In genomic region chr19:7471696-7472620, GRCh38 we compare ENCODE assay signal across 18 cellular contexts. TPM values are rescaled to one million over a fixed set of nuclear protein-coding genes. Genes with fewer than 3 reads are reported as not detected.
A peak's percentile ranks its signal among the peaks of the same experiment; 100 is the strongest.
DNase-seq lines count a peak whose midpoint lies in the region; TF ChIP-seq lines count a peak whose summit lies in the region.
"Had no signal": no experiment of that assay in that cellular context is flagged by ENCODE, and none has a peak within 500 bp of the region (broad histone marks: within the 10 kb centered on the region; RNA-seq: fewer than 3 reads in every experiment).

No MANE protein-coding gene starts in this region.

- no peak overlapping the region for H3K4ac ChIP-seq in H9 (ENCODE audit: low read depth, low read length)

- no peaks in the 10 kb centered on the region for H3K27me3 ChIP-seq in osteoblast (ENCODE audit: insufficient read depth, low read length)
- no peaks in the 10 kb centered on the region for H3K27me3 ChIP-seq in H9 (ENCODE audit: insufficient read depth, low read length)
- H3K27me3 ChIP-seq: body of pancreas, dorsolateral prefrontal cortex, thyroid gland had no signal

- no peak overlapping the region for H2AK5ac ChIP-seq in H9 (ENCODE audit: insufficient read length, low read length)

- H4K91ac ChIP-seq in H9 (ENCODE audit: insufficient read length, low read depth, low read length), result no peak overlapping the region

- H3K4me1 ChIP-seq in osteoblast (ENCODE audit: insufficient read depth, low read length) (no peaks in the 10 kb centered on the region), H9 (ENCODE audit: insufficient read depth, low read length) (no peaks in the 10 kb centered on the region)
- H3K4me1 ChIP-seq: left ventricle myocardium inferior, parathyroid adenoma, thyroid gland had no signal

- no peaks in the 10 kb centered on the region for H3K79me2 ChIP-seq in osteoblast (ENCODE audit: insufficient read depth, low read length)
- H3K79me2 ChIP-seq in H9 (ENCODE audit: insufficient read depth, low read length), result no peaks in the 10 kb centered on the region
- H3K79me2 ChIP-seq: parathyroid adenoma had no signal

- H3K4me3 Mint-ChIP-seq in H9, result no peak overlapping the region
- H3K4me3 Mint-ChIP-seq: activated naive CD8-positive, alpha-beta T cell had no signal

- no peaks in the 10 kb centered on the region for H3K9me3 Mint-ChIP-seq in H9
- H3K9me3 Mint-ChIP-seq: CD4-positive, CD25-positive, alpha-beta regulatory T cell had no signal

- peaks cover 5% of the 10 kb centered on the region for H4K20me1 ChIP-seq in osteoblast (ENCODE audit: insufficient read depth, low read length)
- no peaks in the 10 kb centered on the region for H4K20me1 ChIP-seq in H9 (ENCODE audit: control insufficient read depth, insufficient read depth, insufficient read length)

- no peak overlapping the region for H3K27ac ChIP-seq in osteoblast (ENCODE audit: low read depth, low read length)
- H3K27ac ChIP-seq in H9 (ENCODE audit: insufficient read length, low read depth, low read length), result no peak overlapping the region
- H3K27ac ChIP-seq: left ventricle myocardium inferior, parathyroid adenoma, thyroid gland had no signal

- no peak overlapping the region for H3K4me3 ChIP-seq in GM12865 (ENCODE audit: low read depth, low read length)
- no peak overlapping the region for H3K4me3 ChIP-seq in osteoblast (ENCODE audit: insufficient read depth, low read length)
- H3K4me3 ChIP-seq: body of pancreas, dorsolateral prefrontal cortex, left ventricle myocardium inferior, thyroid gland had no signal

- no peaks in the 10 kb centered on the region for H3K27me3 Mint-ChIP-seq in H9 (ENCODE audit: low read depth)
- H3K27me3 Mint-ChIP-seq: activated naive CD8-positive, alpha-beta T cell; CD4-positive, CD25-positive, alpha-beta regulatory T cell had no signal

- H3K56ac ChIP-seq in H9 (ENCODE audit: insufficient read length, low read depth, low read length), result no peak overlapping the region

- H3K14ac ChIP-seq in H9 (ENCODE audit: insufficient read depth, low read length), result no peak overlapping the region

- no peak overlapping the region for H3K18ac ChIP-seq in H9 (ENCODE audit: insufficient read length, low read depth, low read length)

- H3K4me2 ChIP-seq in osteoblast (ENCODE audit: insufficient read depth, low read length) (no peak overlapping the region), H9 (ENCODE audit: insufficient read depth, insufficient read length, low read length) (no peak overlapping the region)

- H2AFZ ChIP-seq in osteoblast (ENCODE audit: low read length) (no peak overlapping the region), H9 (ENCODE audit: low read length) (no peak overlapping the region)
- H2AFZ ChIP-seq: parathyroid adenoma had no signal

- H2BK120ac ChIP-seq in H9 (ENCODE audit: low read depth, low read length, poor library complexity, severe bottlenecking), result no peak overlapping the region

- H2BK12ac ChIP-seq in H9 (ENCODE audit: insufficient read length, low read depth, low read length), result no peak overlapping the region

- TF ChIP-seq CTCF in GM12865 (IDR thresholded peaks at IDR 0.05; ENCODE audit: insufficient read depth, low read depth, low read length, missing control alignments) (no peak), osteoblast (IDR thresholded peaks at IDR 0.05; ENCODE audit: extremely low read depth, low read depth, low read length) (no peak), H9 (conservative IDR thresholded peaks at IDR 0.05) (no peak)

- no peak overlapping the region for H3T11ph ChIP-seq in H9 (ENCODE audit: low read length)

- H3K4me1 Mint-ChIP-seq in H9, result no peaks in the 10 kb centered on the region
- H3K4me1 Mint-ChIP-seq: CD4-positive, CD25-positive, alpha-beta regulatory T cell had no signal

- no peaks in the 10 kb centered on the region for H3K9me3 ChIP-seq in osteoblast (ENCODE audit: low read depth, low read length)
- no peaks in the 10 kb centered on the region for H3K9me3 ChIP-seq in H9 (ENCODE audit: control insufficient read depth, low read depth, low read length)
- H3K9me3 ChIP-seq: body of pancreas, left ventricle myocardium inferior, thyroid gland had no signal

- DNase-seq in GM12865 (ENCODE audit: low read depth), result peak; percentile 41
- peak; percentile 86 for DNase-seq in MV-4-11 (lab: John Stamatoyannopoulos, UW)
- peak; percentile 40 for DNase-seq in amniotic epithelial cell (ENCODE audit: low read depth)
- DNase-seq in osteoblast (ENCODE audit: insufficient read length, low spot score, missing footprints), result peak; percentile 80
- DNase-seq in H9, result no peak
- no peak for DNase-seq in cortex of kidney (lab: John Stamatoyannopoulos, UW)
- DNase-seq in stimulated activated CD4-positive, alpha-beta T cell treated with anti-CD3 and anti-CD28 coated beads, Interleukin-2, amount 100 ng/mL, for 48 hours, result no peak
- DNase-seq: activated CD4-positive, alpha-beta T cell treated with anti-CD3 and anti-CD28 coated beads, Interleukin-2, amount 50 U/mL, for 1 hour; CD4-positive, CD25-positive, alpha-beta regulatory T cell; dorsolateral prefrontal cortex; left ventricle myocardium inferior; NCI-H1436 treated with DMSO at 0.1 percent for 48 hours; NK-92 treated with Interleukin-12 subunit alpha and Interleukin-12 subunit beta, amount 100 ng/mL, for 24 hours; SHP77 treated with DMSO at 0.1 percent for 48 hours; thyroid gland had no signal

- no peaks in the 10 kb centered on the region for H3K23me2 ChIP-seq in H9 (ENCODE audit: insufficient read length, low read depth, low read length, poor library complexity, severe bottlenecking)

- H3K79me1 ChIP-seq in H9 (ENCODE audit: insufficient read depth, low read depth, low read length, poor library complexity, severe bottlenecking), result no peaks in the 10 kb centered on the region

- H2BK15ac ChIP-seq in H9 (ENCODE audit: low read depth, low read length), result no peak overlapping the region

- no peak overlapping the region for H4K5ac ChIP-seq in H9 (ENCODE audit: insufficient read length, low read depth, low read length)

- no peak overlapping the region for H3K23ac ChIP-seq in H9 (ENCODE audit: insufficient read length, low read depth, low read length)

- H2BK20ac ChIP-seq in H9 (ENCODE audit: low read depth, low read length, poor library complexity, severe bottlenecking), result no peak overlapping the region

- H4K8ac ChIP-seq in H9 (replicated peaks; ENCODE audit: insufficient read length, low read depth, low read length), result no peak overlapping the region

- H3K36me3 Mint-ChIP-seq in H9 (ENCODE audit: insufficient read depth in 1 of 3, low read depth in 3 of 3), result peaks cover 2 to 18% (median 11%) of the 10 kb centered on the region in 3 experiments; a peak in 5 of 7 replicates
- H3K36me3 Mint-ChIP-seq: activated naive CD8-positive, alpha-beta T cell had no signal

- H2BK5ac ChIP-seq in H9 (ENCODE audit: insufficient read length, low read length), result no peak overlapping the region

- 0 out of 7 replicates have a peak overlapping the region, but pooled peaks of 1 of the 3 experiments have one; percentile 7 for H3K27ac Mint-ChIP-seq in H9
- H3K27ac Mint-ChIP-seq: activated naive CD8-positive, alpha-beta T cell; CD4-positive, CD25-positive, alpha-beta regulatory T cell had no signal

- H3K36me3 ChIP-seq in osteoblast (ENCODE audit: insufficient read depth, low read length), result peaks cover 6% of the 10 kb centered on the region

- WGBS in H9 (ENCODE audit: extremely low coverage, insufficient read length, low lambda C conversion rate), result no CpG with 5 or more reads among the region's 42 CpGs

- H3K9ac ChIP-seq in H9 (ENCODE audit: extremely low read depth, insufficient read length, low read length), result no peak overlapping the region
- H3K9ac ChIP-seq: parathyroid adenoma had no signal

RNA-seq across cellular contexts. Expression of gene PEX11G, which starts 16.9 kb away (rescaled TPM):
- total RNA-seq in osteoblast (2.9 and 4.1 TPM in 2 replicates), H9 (2021) (2.4 and 2.8 TPM in 2 replicates)
- total RNA-seq: CD4-positive, CD25-positive, alpha-beta regulatory T cell had no signal

RNA-seq across cellular contexts. Expression of gene ZNF358, which starts 43.9 kb away (rescaled TPM):
- total RNA-seq in osteoblast (25.0 and 26.1 TPM in 2 replicates), H9 (2021) (40.5 and 41.5 TPM in 2 replicates)

RNA-seq across cellular contexts. Expression of gene MCOLN1, which starts 50.5 kb away (rescaled TPM):
- total RNA-seq in osteoblast (16.6 and 21.2 TPM in 2 replicates), H9 (2021) (15.7 and 18.7 TPM in 2 replicates)

Comparison
In these comparisons a context has a peak if more than half of its experiments do, and no peak if none do; other contexts are left out.
1. DNase-seq: peak in GM12865 (single experiment), MV-4-11 (single experiment), amniotic epithelial cell (single experiment) and osteoblast (single experiment); none in H9 (single experiment), cortex of kidney (single experiment) and stimulated activated CD4-positive, alpha-beta T cell treated with anti-CD3 and anti-CD28 coated beads, Interleukin-2, amount 100 ng/mL, for 48 hours (0 of 2).